In the genomic region with DNA sequence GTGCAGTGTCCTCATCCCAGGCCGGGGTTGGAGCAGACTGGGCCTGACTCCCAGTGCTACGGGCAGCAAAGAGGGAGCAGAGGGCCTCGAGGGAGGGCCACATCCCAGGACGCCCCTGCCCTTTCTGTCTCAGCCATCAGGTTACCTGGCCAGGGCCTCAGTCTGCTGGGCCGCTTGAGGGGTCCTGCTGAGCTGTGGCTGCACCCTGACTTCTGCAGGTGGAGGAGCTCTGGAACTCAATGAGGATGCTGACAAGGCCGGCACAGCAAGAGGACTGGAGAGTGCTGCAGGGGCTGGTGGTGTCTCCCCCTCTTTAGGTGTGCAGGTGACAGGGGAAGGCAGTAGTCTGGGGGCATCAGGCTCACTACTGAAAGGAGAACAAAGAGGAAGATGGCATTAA, we compare ENCODE assay signal across 16 cellular contexts. TPM values are rescaled to one million over a fixed set of nuclear protein-coding genes. Genes with fewer than 3 reads are reported as not detected.
DNase-seq lines count a peak whose midpoint lies in the region; ATAC-seq and TF ChIP-seq lines count a peak whose summit lies in the region.
"Had no signal": no experiment of that assay in that cellular context is flagged by ENCODE, and none has a peak within 500 bp of the region (broad histone marks: within the 10 kb centered on the region; RNA-seq: fewer than 3 reads in every experiment).

No MANE protein-coding gene starts in this region.

- no peak overlapping the region for H3K14ac ChIP-seq in mesenchymal stem cell (ENCODE audit: low read length in 2 of 2)

- H3K4me3 ChIP-seq in mesenchymal stem cell (ENCODE audit: insufficient read depth in 1 of 2, low read depth in 1 of 2, low read length in 2 of 2), result no peak overlapping the region
- H3K4me3 ChIP-seq: BLaER1 treated with 17β-estradiol and CSF1 and Interleukin-3, amounts not matched to agents 10 nM and 100 nM had no signal

- no peak overlapping the region for H2BK120ac ChIP-seq in mesenchymal stem cell (ENCODE audit: low read depth, low read length)

- H3K27ac ChIP-seq in VCaP, result peak overlapping the region; percentile 98; the same call in 1 of the 2 replicates
- no peak overlapping the region for H3K27ac ChIP-seq in mesenchymal stem cell (ENCODE audit: low read length, poor library complexity, severe bottlenecking)
- H3K27ac ChIP-seq: BLaER1 treated with 17β-estradiol and CSF1 and Interleukin-3, amounts not matched to agents 10 nM and 100 nM had no signal

- H3K4me3 Mint-ChIP-seq in activated T-cell treated with anti-CD3 and anti-CD28 coated beads, Interleukin-2, amount 50 U/mL, for 72 hours, result no peak overlapping the region
- no peak overlapping the region for H3K4me3 Mint-ChIP-seq in activated T-cell treated with anti-CD3 and anti-CD28 coated beads, Interleukin-2, amount 50 U/mL, for 4 hours

- H2BK5ac ChIP-seq in mesenchymal stem cell (ENCODE audit: low read depth, low read length, poor library complexity, severe bottlenecking), result no peak overlapping the region

- no peaks in the 10 kb centered on the region for H3K27me3 ChIP-seq in mesenchymal stem cell (ENCODE audit: control insufficient read depth in 1 of 2, insufficient read depth in 1 of 2, low read length in 2 of 2)
- H3K27me3 ChIP-seq: BLaER1 treated with 17β-estradiol and CSF1 and Interleukin-3, amounts not matched to agents 10 nM and 100 nM had no signal

- peaks cover 9 to 11% of the 10 kb centered on the region in 2 donors for H3K36me3 Mint-ChIP-seq in activated T-cell treated with anti-CD3 and anti-CD28 coated beads, Interleukin-2, amount 50 U/mL, for 72 hours (ENCODE audit: insufficient read depth in 2 of 2)
- peaks cover 6% of the 10 kb centered on the region for H3K36me3 Mint-ChIP-seq in activated T-cell treated with anti-CD3 and anti-CD28 coated beads, Interleukin-2, amount 50 U/mL, for 4 hours (ENCODE audit: insufficient read depth)

- no peak for DNase-seq in activated T-cell treated with anti-CD3 and anti-CD28 coated beads, Interleukin-2, amount 50 U/mL, for 72 hours
- no peak for DNase-seq in activated T-cell treated with anti-CD3 and anti-CD28 coated beads, Interleukin-2, amount 50 U/mL, for 4 hours
- DNase-seq in mesenchymal stem cell (no peak), sciatic nerve (ENCODE audit: low spot score) (peak; percentile 51), SHP77 treated with DMSO at 0.1 percent for 48 hours (lab: John Stamatoyannopoulos, UW) (no peak)
- DNase-seq: GOT3, KG1, NCI-H1105 treated with DMSO at 0.1 percent for 48 hours, NCI-H1694 treated with DMSO at 0.1 percent for 48 hours, NCI-H2107, NCI-H226, NCI-H524 treated with DMSO at 0.1 percent for 48 hours had no signal

- no peak overlapping the region for H3K4me2 ChIP-seq in mesenchymal stem cell (ENCODE audit: low read length, poor library complexity, severe bottlenecking)

- H2AFZ ChIP-seq in mesenchymal stem cell (ENCODE audit: low read depth, low read length), result no peak overlapping the region

- peak overlapping the region; percentile 43 for H4K8ac ChIP-seq in mesenchymal stem cell (ENCODE audit: low read length)

- no peak for ATAC-seq in activated T-cell treated with anti-CD3 and anti-CD28 coated beads, Interleukin-2, amount 50 U/mL, for 72 hours (replicated peaks in 1 of 2)
- ATAC-seq in activated T-cell treated with anti-CD3 and anti-CD28 coated beads, Interleukin-2, amount 50 U/mL, for 4 hours, result no peak
- no peak for ATAC-seq in sciatic nerve
- no peak for ATAC-seq in HG03520 (IDR thresholded peaks at IDR 0.05; ENCODE audit: unreplicated experiment)
- ATAC-seq in HG02610 (IDR thresholded peaks at IDR 0.05; ENCODE audit: unreplicated experiment), result no peak

- H3K18ac ChIP-seq in mesenchymal stem cell (ENCODE audit: low read depth in 1 of 2, low read length in 2 of 2), result no peak overlapping the region

- TF ChIP-seq CTCF in VCaP (conservative IDR thresholded peaks at IDR 0.05), result no peak

- no peak overlapping the region for H3K4ac ChIP-seq in mesenchymal stem cell (ENCODE audit: low read depth in 1 of 2, low read length in 2 of 2)

- peaks cover 25% of the 10 kb centered on the region for H3K4me1 Mint-ChIP-seq in activated T-cell treated with anti-CD3 and anti-CD28 coated beads, Interleukin-2, amount 50 U/mL, for 72 hours (ENCODE audit: low read depth)
- peaks cover 47% of the 10 kb centered on the region for H3K4me1 Mint-ChIP-seq in activated T-cell treated with anti-CD3 and anti-CD28 coated beads, Interleukin-2, amount 50 U/mL, for 4 hours (ENCODE audit: low read depth)

- H3K9ac ChIP-seq in mesenchymal stem cell (ENCODE audit: low read length), result no peak overlapping the region

- H3K27me3 Mint-ChIP-seq in activated T-cell treated with anti-CD3 and anti-CD28 coated beads, Interleukin-2, amount 50 U/mL, for 72 hours (ENCODE audit: low read depth), result no peaks in the 10 kb centered on the region
- no peaks in the 10 kb centered on the region for H3K27me3 Mint-ChIP-seq in activated T-cell treated with anti-CD3 and anti-CD28 coated beads, Interleukin-2, amount 50 U/mL, for 4 hours (ENCODE audit: low read depth)

- H2AK5ac ChIP-seq in mesenchymal stem cell (ENCODE audit: low read length, severe bottlenecking), result no peak overlapping the region

- no peaks in the 10 kb centered on the region for H3K9me3 Mint-ChIP-seq in activated T-cell treated with anti-CD3 and anti-CD28 coated beads, Interleukin-2, amount 50 U/mL, for 72 hours
- no peaks in the 10 kb centered on the region for H3K9me3 Mint-ChIP-seq in activated T-cell treated with anti-CD3 and anti-CD28 coated beads, Interleukin-2, amount 50 U/mL, for 4 hours

- H2BK12ac ChIP-seq in mesenchymal stem cell (ENCODE audit: low read length in 2 of 2), result no peak overlapping the region

- WGBS in mesenchymal stem cell, result 96% methylated on average over 6 of the region's 6 CpGs

- H3K36me3 ChIP-seq in mesenchymal stem cell (ENCODE audit: control insufficient read depth in 1 of 2, insufficient read depth in 2 of 2, low read depth in 1 of 2, low read length in 2 of 2), result peaks cover 41 to 44% of the 10 kb centered on the region in 2 experiments

- no peak overlapping the region for H3K23ac ChIP-seq in mesenchymal stem cell (ENCODE audit: low read length in 2 of 2)

- peak overlapping the region; percentile 77 for H2BK15ac ChIP-seq in mesenchymal stem cell (ENCODE audit: low read depth, poor library complexity, severe bottlenecking)

- H4K91ac ChIP-seq in mesenchymal stem cell (ENCODE audit: low read length), result no peak overlapping the region

- peak overlapping the region; percentile 55 for H3K27ac Mint-ChIP-seq in activated T-cell treated with anti-CD3 and anti-CD28 coated beads, Interleukin-2, amount 50 U/mL, for 72 hours

- intact Hi-C loops in sciatic nerve (cut with DNase I), result no loop called here

- H3K9me3 ChIP-seq in mesenchymal stem cell (ENCODE audit: control insufficient read depth, low read length), result no peaks in the 10 kb centered on the region
- H3K9me3 ChIP-seq: BLaER1 treated with 17β-estradiol and CSF1 and Interleukin-3, amounts not matched to agents 10 nM and 100 nM had no signal

- H3K79me1 ChIP-seq in mesenchymal stem cell (replicated peaks; ENCODE audit: low read length, poor library complexity, severe bottlenecking), result peaks cover 50% of the 10 kb centered on the region

- H3K4me1 ChIP-seq in mesenchymal stem cell (ENCODE audit: control insufficient read depth, insufficient read depth, low read depth, low read length), result peaks cover 20% of the 10 kb centered on the region

RNA-seq across cellular contexts. Expression of a gene that starts 3.3 kb away (rescaled TPM):
- total RNA-seq in activated T-cell treated with anti-CD3 and anti-CD28 coated beads, Interleukin-2, amount 50 U/mL, for 72 hours, result 10 to 100 TPM; 42.8 to 57.6 TPM
- 10 to 100 TPM; 59.8 to 72.6 (median 70.1) TPM for total RNA-seq in activated T-cell treated with anti-CD3 and anti-CD28 coated beads, Interleukin-2, amount 50 U/mL, for 4 hours
- polyA plus RNA-seq in mesenchymal stem cell (2013, experiment 1 of 2), result 10.4 TPM
- polyA plus RNA-seq in mesenchymal stem cell (2013, experiment 2 of 2), result 10.5 TPM
- 46.4 TPM for total RNA-seq in sciatic nerve

RNA-seq across cellular contexts. Expression of a gene that starts 17.6 kb away (rescaled TPM):
- 10 to 100 TPM; 42.2 to 47.6 TPM for total RNA-seq in activated T-cell treated with anti-CD3 and anti-CD28 coated beads, Interleukin-2, amount 50 U/mL, for 72 hours
- 10 to 100 TPM; 35.9 to 38.3 (median 37.2) TPM for total RNA-seq in activated T-cell treated with anti-CD3 and anti-CD28 coated beads, Interleukin-2, amount 50 U/mL, for 4 hours
- 14.5 TPM for polyA plus RNA-seq in mesenchymal stem cell (2013, experiment 1 of 2)
- 14.8 TPM for polyA plus RNA-seq in mesenchymal stem cell (2013, experiment 2 of 2)
- 27.6 TPM for total RNA-seq in sciatic nerve

RNA-seq across cellular contexts. Expression of a gene that starts 29.9 kb away (rescaled TPM):
- 10 to 100 TPM; 23.1 to 25.3 TPM for total RNA-seq in activated T-cell treated with anti-CD3 and anti-CD28 coated beads, Interleukin-2, amount 50 U/mL, for 72 hours
- 10 to 100 TPM; 14.9 to 16.4 (median 16.1) TPM for total RNA-seq in activated T-cell treated with anti-CD3 and anti-CD28 coated beads, Interleukin-2, amount 50 U/mL, for 4 hours
- 9.3 TPM for polyA plus RNA-seq in mesenchymal stem cell (2013, experiment 1 of 2)
- polyA plus RNA-seq in mesenchymal stem cell (2013, experiment 2 of 2), result 9.7 TPM
- total RNA-seq in sciatic nerve, result 19.7 TPM

RNA-seq across cellular contexts. Expression of a gene that starts 50.5 kb away (rescaled TPM):
- 1 to 10 TPM; 4.0 to 6.1 TPM for total RNA-seq in activated T-cell treated with anti-CD3 and anti-CD28 coated beads, Interleukin-2, amount 50 U/mL, for 72 hours
- total RNA-seq in activated T-cell treated with anti-CD3 and anti-CD28 coated beads, Interleukin-2, amount 50 U/mL, for 4 hours, result 1 to 10 TPM; 3.4 to 4.7 (median 4.0) TPM
- 1.7 TPM for polyA plus RNA-seq in mesenchymal stem cell (2013, experiment 1 of 2)
- polyA plus RNA-seq in mesenchymal stem cell (2013, experiment 2 of 2), result 1.8 TPM
- 10.0 TPM for total RNA-seq in sciatic nerve
